ENCODE assay signal across 19 cellular contexts in genomic region chr17:39169518-39169917, GRCh38. TPM values are rescaled to one million over a fixed set of nuclear protein-coding genes. Genes with fewer than 3 reads are reported as not detected.
A peak's percentile ranks its signal among the peaks of the same experiment; 100 is the strongest.
DNase-seq lines count a peak whose midpoint lies in the region; ATAC-seq and TF ChIP-seq lines count a peak whose summit lies in the region.
"Had no signal": no experiment of that assay in that cellular context is flagged by ENCODE, and none has a peak within 500 bp of the region (broad histone marks: within the 10 kb centered on the region; RNA-seq: fewer than 3 reads in every experiment).

No MANE protein-coding gene starts in this region.

- intact Hi-C loops in OCI-LY7 (cut with micrococcal nuclease; ENCODE audit: unreplicated experiment), result no loop called here

- H3K27me3 ChIP-seq in BLaER1 treated with 17β-estradiol and CSF1 and Interleukin-3, amounts not matched to agents 10 nM and 100 nM, result peaks cover 20 to 43% (median 24%) of the 10 kb centered on the region in 11 experiments
- peaks cover 24% of the 10 kb centered on the region for H3K27me3 ChIP-seq in osteoblast (ENCODE audit: insufficient read depth, low read length)

- peaks cover 0 to 30% (median 5%) of the 10 kb centered on the region in 11 experiments; a peak in 8 of 22 replicates for H4K20me1 ChIP-seq in BLaER1 treated with 17β-estradiol and CSF1 and Interleukin-3, amounts not matched to agents 10 nM and 100 nM
- H4K20me1 ChIP-seq in OCI-LY7 (ENCODE audit: insufficient read depth, low read length) (no peaks in the 10 kb centered on the region), osteoblast (ENCODE audit: insufficient read depth, low read length) (peaks cover 4% of the 10 kb centered on the region)

- peaks cover 0 to 7% (median 5%) of the 10 kb centered on the region in 11 experiments; a peak in 6 of 22 replicates for H3K9me3 ChIP-seq in BLaER1 treated with 17β-estradiol and CSF1 and Interleukin-3, amounts not matched to agents 10 nM and 100 nM (replicated peaks in 1 of 11)
- H3K9me3 ChIP-seq in KOPT-K1 (ENCODE audit: insufficient read depth, low read length, poor library complexity, severe bottlenecking) (no peaks in the 10 kb centered on the region), OCI-LY7 (ENCODE audit: low read length) (peaks cover 3% of the 10 kb centered on the region; the same call in 1 of the 2 replicates), osteoblast (ENCODE audit: low read depth, low read length) (no peaks in the 10 kb centered on the region)

- H3K4me1 ChIP-seq in BLaER1 treated with 17β-estradiol and CSF1 and Interleukin-3, amounts not matched to agents 10 nM and 100 nM, result peaks cover 65 to 99% (median 96%) of the 10 kb centered on the region in 10 experiments
- H3K4me1 ChIP-seq in OCI-LY7 (ENCODE audit: insufficient read depth, low read length, poor library complexity, severe bottlenecking), result peaks cover 88% of the 10 kb centered on the region
- H3K4me1 ChIP-seq in osteoblast (ENCODE audit: insufficient read depth, low read length), result peaks cover under 1% of the 10 kb centered on the region

- no peak overlapping the region for H3K4me3 ChIP-seq in BLaER1 treated with 17β-estradiol and CSF1 and Interleukin-3, amounts not matched to agents 10 nM and 100 nM
- H3K4me3 ChIP-seq in OCI-LY7 (ENCODE audit: low read depth, low read length, poor library complexity, severe bottlenecking) (no peak overlapping the region), osteoblast (ENCODE audit: insufficient read depth, low read length) (no peak overlapping the region)

- TF ChIP-seq CTCF in OCI-LY7 (conservative IDR thresholded peaks at IDR 0.05; ENCODE audit: low read length), result no peak
- no peak for TF ChIP-seq CTCF in osteoblast (IDR thresholded peaks at IDR 0.05; ENCODE audit: extremely low read depth, low read depth, low read length)

- no peaks in the 10 kb centered on the region for H3K36me3 ChIP-seq in BLaER1 treated with 17β-estradiol and CSF1 and Interleukin-3, amounts not matched to agents 10 nM and 100 nM
- H3K36me3 ChIP-seq in KOPT-K1 (ENCODE audit: insufficient read depth, low read length), result no peaks in the 10 kb centered on the region
- H3K36me3 ChIP-seq in OCI-LY7 (ENCODE audit: insufficient read depth, low read length), result peaks cover under 1% of the 10 kb centered on the region; the same call in 1 of the 2 replicates
- no peaks in the 10 kb centered on the region for H3K36me3 ChIP-seq in osteoblast (ENCODE audit: insufficient read depth, low read length)

- H3K79me2 ChIP-seq in OCI-LY7 (ENCODE audit: insufficient read depth, low read depth, low read length) (no peaks in the 10 kb centered on the region), osteoblast (ENCODE audit: insufficient read depth, low read length) (no peaks in the 10 kb centered on the region)

- H2AFZ ChIP-seq in OCI-LY7 (ENCODE audit: low read length) (no peak overlapping the region), osteoblast (ENCODE audit: low read length) (no peak overlapping the region)

- peak overlapping the region in 4 of 11 experiments; percentile 12 to 40 (median 16); a peak in 5 of 22 replicates for H3K9ac ChIP-seq in BLaER1 treated with 17β-estradiol and CSF1 and Interleukin-3, amounts not matched to agents 10 nM and 100 nM

- POLR2A ChIA-PET in OCI-LY7 (lab: Charles Lee), result interaction anchor here (0.6 to 2.9 kb wide), 3 partner anchors 16 to 112 kb away, joined by 3 to 8 read pairs (median 6); no protein-coding TSS in a partner anchor

- ATAC-seq in GM18498 (IDR thresholded peaks at IDR 0.05; ENCODE audit: unreplicated experiment), result no peak
- no peak for ATAC-seq in HG02588 (IDR thresholded peaks at IDR 0.05; ENCODE audit: unreplicated experiment)
- ATAC-seq: HCT116 had no signal

- H3K27ac ChIP-seq in BLaER1 treated with 17β-estradiol and CSF1 and Interleukin-3, amounts not matched to agents 10 nM and 100 nM, result peak overlapping the region in 8 of 11 experiments; percentile 33 to 85 (median 70); a peak in 15 of 22 replicates
- H3K27ac ChIP-seq in KOPT-K1 (ENCODE audit: low read depth, low read length, poor library complexity, severe bottlenecking) (peak overlapping the region; percentile 91), OCI-LY7 (ENCODE audit: low read depth, low read length, poor library complexity, severe bottlenecking) (peak overlapping the region; percentile 89), osteoblast (ENCODE audit: low read depth, low read length) (no peak overlapping the region)

- no peak for DNase-seq in OCI-LY7 (ENCODE audit: low spot score)
- peak; percentile 76 for DNase-seq in osteoblast (ENCODE audit: insufficient read length, low spot score, missing footprints)
- DNase-seq in GM19240 (ENCODE audit: insufficient read length, low spot score), result no peak
- DNase-seq in occipital lobe (lab: John Stamatoyannopoulos, UW), result no peak
- DNase-seq: 8988T; C1 segment of cervical spinal cord; CD4-positive, CD25-positive, alpha-beta regulatory T cell; CD8-positive, alpha-beta memory T cell; COR-L47; DMS 273 treated with DMSO at 0.1 percent for 48 hours; DMS53; GOT3; H7 had no signal

- peak overlapping the region; percentile 28 to 99 (median 76); a peak in 21 of 22 replicates for H3K4me2 ChIP-seq in BLaER1 treated with 17β-estradiol and CSF1 and Interleukin-3, amounts not matched to agents 10 nM and 100 nM
- H3K4me2 ChIP-seq in OCI-LY7 (ENCODE audit: low read length) (peak overlapping the region; percentile 62), osteoblast (ENCODE audit: insufficient read depth, low read length) (no peak overlapping the region)

- H3K9me2 ChIP-seq in OCI-LY7 (ENCODE audit: insufficient read depth, low read length), result no peaks in the 10 kb centered on the region

- BruUV-seq in OCI-LY7 (replicated peaks; lab: Mats Ljungman, UMichigan), result no TSS peak

- CTCF ChIA-PET in OCI-LY7 (lab: Charles Lee; ENCODE audit: unreplicated experiment), result no interaction called here

RNA-seq across cellular contexts. Expression of gene ARL5C, which starts 3.6 kb away (rescaled TPM):
- total RNA-seq in OCI-LY7 (2014; rRNA removed; shearing (Covaris generic)), result 0.16 and 2.4 TPM in 2 replicates
- 0.65 and 0.68 TPM in 2 replicates for total RNA-seq in OCI-LY7 (2022)
- total RNA-seq in osteoblast, result not detected in 2 replicates
- total RNA-seq in occipital lobe, result not detected
- total RNA-seq: A673; CD4-positive, CD25-positive, alpha-beta regulatory T cell; CD8-positive, alpha-beta memory T cell; H7 had no signal

RNA-seq across cellular contexts. Expression of gene PLXDC1, which starts 18.1 kb away (rescaled TPM):
- total RNA-seq in OCI-LY7 (2014; rRNA removed; shearing (Covaris generic)), result 0.13 and 0.41 TPM in 2 replicates
- total RNA-seq in OCI-LY7 (2022), result 0.67 TPM in 1 of 2 replicates, not detected in the other
- total RNA-seq in osteoblast, result 2.9 and 3.8 TPM in 2 replicates
- total RNA-seq in occipital lobe, result 9.4 TPM

RNA-seq across cellular contexts. Expression of gene CACNB1, which starts 28.0 kb away (rescaled TPM):
- 17.9 and 23.7 TPM in 2 replicates for total RNA-seq in OCI-LY7 (2014; rRNA removed; shearing (Covaris generic))
- 30.9 and 35.5 TPM in 2 replicates for total RNA-seq in OCI-LY7 (2022)
- 5.8 and 7.4 TPM in 2 replicates for total RNA-seq in osteoblast
- total RNA-seq in occipital lobe, result 20.6 TPM

RNA-seq across cellular contexts. Expression of gene RPL19, which starts 30.6 kb away (rescaled TPM):
- 4,395 and 6,079 TPM in 2 replicates for total RNA-seq in OCI-LY7 (2014; rRNA removed; shearing (Covaris generic))
- total RNA-seq in OCI-LY7 (2022), result 3,132 and 3,168 TPM in 2 replicates
- total RNA-seq in osteoblast, result 1,279 and 1,302 TPM in 2 replicates
- 958 TPM for total RNA-seq in occipital lobe

RNA-seq across cellular contexts. Expression of gene STAC2, which starts 56.2 kb away (rescaled TPM):
- 0.03 TPM in 1 of 2 replicates, not detected in the other for total RNA-seq in OCI-LY7 (2014; rRNA removed; shearing (Covaris generic))
- total RNA-seq in OCI-LY7 (2022) (not detected in 2 replicates), osteoblast (under 0.01 TPM in 1 of 2 replicates, not detected in the other), occipital lobe (0.31 TPM)
- total RNA-seq: CD4-positive, CD25-positive, alpha-beta regulatory T cell; CD8-positive, alpha-beta memory T cell had no signal
